In the genomic region with DNA sequence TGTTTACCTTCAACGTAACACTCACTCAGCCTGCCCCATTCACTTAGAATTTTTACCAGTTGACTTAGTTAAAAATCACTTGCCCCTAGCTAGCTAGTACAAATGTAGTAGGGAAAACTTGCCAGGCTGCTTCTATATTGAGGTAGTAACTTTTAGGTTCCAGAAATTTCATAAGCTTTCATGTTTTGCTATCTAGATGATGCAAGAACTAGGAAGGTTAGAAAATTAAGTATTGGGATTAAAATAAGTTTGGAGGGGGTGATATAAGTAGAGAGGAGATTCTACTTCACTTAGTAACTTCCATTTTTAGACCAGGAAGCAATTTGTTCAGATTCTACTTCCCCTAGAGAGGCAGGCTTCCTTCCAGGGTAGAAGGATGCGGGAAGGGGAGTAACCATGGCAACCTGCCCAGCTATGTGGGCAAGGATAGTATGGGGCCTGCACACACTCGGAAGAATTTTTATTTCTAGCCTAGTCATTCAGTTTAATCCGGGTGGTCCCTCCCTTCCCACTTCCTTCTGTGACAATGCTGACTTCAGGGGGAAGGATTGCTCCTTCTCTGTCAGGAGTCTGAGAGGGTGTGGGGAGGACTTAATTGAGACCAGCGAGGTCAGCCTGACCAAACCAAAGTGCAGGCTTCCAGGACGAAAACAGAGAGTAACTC, we compare ENCODE assay signal across 10 cellular contexts. TPM values are rescaled to one million over a fixed set of nuclear protein-coding genes. Genes with fewer than 3 reads are reported as not detected.
DNase-seq lines count a peak whose midpoint lies in the region; ATAC-seq and TF ChIP-seq lines count a peak whose summit lies in the region.
"Had no signal": no experiment of that assay in that cellular context is flagged by ENCODE, and none has a peak within 500 bp of the region (broad histone marks: within the 10 kb centered on the region; RNA-seq: fewer than 3 reads in every experiment).

No MANE protein-coding gene starts in this region.

- H3K18ac ChIP-seq in mesendoderm (ENCODE audit: low read length), result no peak overlapping the region

- no peak overlapping the region for H3K56ac ChIP-seq in mesendoderm (ENCODE audit: low read length)

- H3K4me3 Mint-ChIP-seq in endothelial cell (ENCODE audit: unreplicated experiment) (peak overlapping the region; percentile 47), T-cell (no peak overlapping the region)

- H2BK15ac ChIP-seq in mesendoderm (replicated peaks; ENCODE audit: low read depth), result no peak overlapping the region

- ATAC-seq in GM19467 (IDR thresholded peaks at IDR 0.05; ENCODE audit: unreplicated experiment), result no peak
- no peak for ATAC-seq in T-cell (replicated peaks in 1 of 4)

- H3K9ac ChIP-seq in mesendoderm (ENCODE audit: low read length), result no peak overlapping the region

- H3K27ac Mint-ChIP-seq in endothelial cell (ENCODE audit: unreplicated experiment), result peak overlapping the region; percentile 64
- H3K27ac Mint-ChIP-seq in T-cell, result no peak overlapping the region

- no peak for TF ChIP-seq CTCF in endothelial cell (IDR thresholded peaks at IDR 0.05; ENCODE audit: unreplicated experiment)

- WGBS in mesendoderm (ENCODE audit: extremely low coverage, insufficient coverage, low lambda C conversion rate), result no CpG with 5 or more reads among the region's 6 CpGs

- H3K23ac ChIP-seq in mesendoderm (ENCODE audit: low read length), result no peak overlapping the region

- no peak overlapping the region for H3K4me3 ChIP-seq in mesendoderm (ENCODE audit: low read length)

- H3K27me3 Mint-ChIP-seq in endothelial cell (ENCODE audit: unreplicated experiment) (peaks cover 11% of the 10 kb centered on the region), T-cell (peaks cover 10 to 19% of the 10 kb centered on the region in 2 donors)

- H3K4me2 ChIP-seq in mesendoderm (ENCODE audit: low read length), result no peak overlapping the region

- no peaks in the 10 kb centered on the region for H3K79me2 ChIP-seq in mesendoderm (ENCODE audit: control insufficient read depth, insufficient read depth, low read length)

- CTCF ChIA-PET in T-cell (lab: Charles Lee), result no interaction called here

- H2AK5ac ChIP-seq in mesendoderm (ENCODE audit: low read length), result no peak overlapping the region

- no peaks in the 10 kb centered on the region for H3K27me3 ChIP-seq in mesendoderm (ENCODE audit: insufficient read depth, low read length, poor library complexity)

- H3K36me3 Mint-ChIP-seq in endothelial cell (ENCODE audit: low read depth, unreplicated experiment), result peaks cover 9% of the 10 kb centered on the region
- H3K36me3 Mint-ChIP-seq in T-cell, result no peaks in the 10 kb centered on the region

- H3K27ac ChIP-seq in mesendoderm (ENCODE audit: low read depth, low read length), result no peak overlapping the region

- H2BK5ac ChIP-seq in mesendoderm (ENCODE audit: low read length), result no peak overlapping the region

- no peaks in the 10 kb centered on the region for H3K79me1 ChIP-seq in mesendoderm (ENCODE audit: low read length)

- H3K4me1 Mint-ChIP-seq in endothelial cell (ENCODE audit: unreplicated experiment) (peaks cover 38% of the 10 kb centered on the region), T-cell (peaks cover 7 to 10% (median 8%) of the 10 kb centered on the region in 3 donors)

- DNase-seq in SIG-M5 treated with dmso at 0.1 percent for 504 hours (lab: John Stamatoyannopoulos, UW; ENCODE audit: unreplicated experiment) (peak; percentile 4), SIG-M5 (lab: John Stamatoyannopoulos, UW) (no peak), endothelial cell (ENCODE audit: low spot score) (peak; percentile 34), mesendoderm (peak; percentile 65), ureter (ENCODE audit: low spot score) (peak; percentile 66), inferior parietal cortex (ENCODE audit: extremely low spot score) (no peak), T-cell (no peak)
- DNase-seq: midbrain had no signal

- no peak overlapping the region for H2BK120ac ChIP-seq in mesendoderm (ENCODE audit: low read depth, low read length)

- POLR2A ChIA-PET in T-cell (lab: Charles Lee), result interaction anchor here (0.5 to 0.6 kb wide), 2 partner anchors 107 to 273 kb away, joined by 3 to 10 read pairs; no protein-coding TSS in a partner anchor

- peaks cover 3% of the 10 kb centered on the region for H3K4me1 ChIP-seq in mesendoderm (ENCODE audit: control insufficient read depth, low read depth, low read length)

- no peak overlapping the region for H3K4ac ChIP-seq in mesendoderm (ENCODE audit: low read depth, low read length)

- H3K9me3 Mint-ChIP-seq in endothelial cell (ENCODE audit: unreplicated experiment) (no peaks in the 10 kb centered on the region), T-cell (no peaks in the 10 kb centered on the region)

- no peaks in the 10 kb centered on the region for H3K36me3 ChIP-seq in mesendoderm (ENCODE audit: control insufficient read depth, insufficient read depth, low read length)

- H4K5ac ChIP-seq in mesendoderm (ENCODE audit: low read length), result no peak overlapping the region

- no peak overlapping the region for H4K8ac ChIP-seq in mesendoderm (ENCODE audit: low read depth, low read length)

RNA-seq across cellular contexts. Expression of a gene that starts 4.2 kb away (rescaled TPM):
- total RNA-seq in endothelial cell (ENCODE audit: unreplicated experiment) (70.7 TPM), ureter (77.2 TPM), T-cell (1 to 10 TPM in 1 of 5 donors, under 1 TPM in 4; 0.47 to 1.1 (median 0.78) TPM)
- 8.0 TPM for polyA plus RNA-seq in mesendoderm (2013, experiment 1 of 2)
- polyA plus RNA-seq in mesendoderm (2013, experiment 2 of 2), result 7.3 TPM

RNA-seq across cellular contexts. Expression of a gene that starts 56.3 kb away (rescaled TPM):
- total RNA-seq in endothelial cell (ENCODE audit: unreplicated experiment), result not detected
- polyA plus RNA-seq in mesendoderm (2013, experiment 1 of 2), result 0.07 TPM
- polyA plus RNA-seq in mesendoderm (2013, experiment 2 of 2), result not detected
- not detected for total RNA-seq in ureter
- total RNA-seq in T-cell, result under 1 TPM in 3 of 5 donors, not detected in 2; 0.41 to 0.59 (median 0.44) TPM
- total RNA-seq: temporal lobe had no signal

Comparison
In these comparisons a context has a peak if more than half of its experiments do, and no peak if none do; other contexts are left out.
1. DNase-seq: peak in SIG-M5 treated with dmso at 0.1 percent for 504 hours (single experiment), endothelial cell (single experiment), mesendoderm (single experiment) and ureter (single experiment); none in SIG-M5 (single experiment), inferior parietal cortex (single experiment) and T-cell (0 of 34).
2. RNA of a gene that starts 4.2 kb away (total RNA-seq): 77.2 TPM in ureter (single experiment) and 70.7 TPM in endothelial cell (single experiment); 0.47 to 1.1 TPM in T-cell; every median in the first group is over 10 times any median in the second.